In genomic region chr3:129116482-129116946, GRCh38 we compare ENCODE assay signal across 1 cellular context.
TF ChIP-seq lines count a peak whose summit lies in the region.

No MANE protein-coding gene starts in this region.

TF ChIP-seq in H1, 55 proteins besides CTCF, POLR2A, EP300 and RAD21:
- no peak for TF ChIP-seq POU5F1 (IDR thresholded peaks at IDR 0.05; ENCODE audit: low read depth, low read length)
- no peak for TF ChIP-seq TBP (IDR thresholded peaks at IDR 0.05; ENCODE audit: low read depth, low read length)
- no peak for TF ChIP-seq SUZ12 (IDR thresholded peaks at IDR 0.05; ENCODE audit: low read length)
- TF ChIP-seq SP1 (IDR thresholded peaks at IDR 0.05; ENCODE audit: low read depth, low read length) = no peak
- no peak for TF ChIP-seq KDM4A (IDR thresholded peaks at IDR 0.05; ENCODE audit: low read depth, low read length, severe bottlenecking)
- TF ChIP-seq SRF (IDR thresholded peaks at IDR 0.05; ENCODE audit: low read depth, low read length) = no peak
- TF ChIP-seq KDM1A (IDR thresholded peaks at IDR 0.05; ENCODE audit: borderline replicate concordance, low read length) = no peak
- no peak for TF ChIP-seq CHD1 (IDR thresholded peaks at IDR 0.05; ENCODE audit: low read depth, low read length)
- no peak for TF ChIP-seq EGR1 (IDR thresholded peaks at IDR 0.05; ENCODE audit: borderline replicate concordance, low read depth, low read length)
- TF ChIP-seq ATF3 (IDR thresholded peaks at IDR 0.05; ENCODE audit: insufficient read depth, low read depth, low read length) = no peak
- no peak for TF ChIP-seq CHD2 (IDR thresholded peaks at IDR 0.05; ENCODE audit: low read length)
- TF ChIP-seq USF2 (IDR thresholded peaks at IDR 0.05; ENCODE audit: low read length) = no peak
- TF ChIP-seq FOSL1 (IDR thresholded peaks at IDR 0.05; ENCODE audit: insufficient read depth, low read depth, low read length) = no peak
- TF ChIP-seq JUND (IDR thresholded peaks at IDR 0.05; ENCODE audit: low read length) = no peak
